7 cellular contexts compared by ENCODE assay signal in genomic region chr11:61816736-61817455, GRCh38. TPM values are rescaled to one million over a fixed set of nuclear protein-coding genes. Genes with fewer than 3 reads are reported as not detected.
DNase-seq lines count a peak whose midpoint lies in the region; ATAC-seq, FAIRE-seq and TF ChIP-seq lines count a peak whose summit lies in the region.

Gene FADS1 (minus strand): TSS chr11:61817003. CDS start chr11:61816929, 74 bp downstream.

- in situ Hi-C loops in mammary epithelial cell (cut with MboI; ENCODE audit: low sequenced_read_pairs in 2 of 2): no loop called here

- intact Hi-C loops in mammary epithelial cell (cut with micrococcal nuclease): loop anchor here (2.0 to 5.0 kb wide), 3 partner anchors 20 to 145 kb away; partner anchors contain the start of gene FADS3

- H3K4me2 ChIP-seq in mammary epithelial cell (ENCODE audit: insufficient read depth, low read depth, low read length): peak within 1 kb of the TSS; percentile 95

- FAIRE-seq in GM18507 (lab: Jason Lieb, UNC): peak; percentile 47

- H3K27ac ChIP-seq in VCaP (peak within 1 kb of the TSS; percentile 94), mammary epithelial cell (ENCODE audit: insufficient read depth, low read depth, low read length) (peak within 1 kb of the TSS; percentile 68), skeletal muscle tissue (ENCODE audit: low read depth, low read length) (peak within 1 kb of the TSS; percentile 91)

- H3K27me3 ChIP-seq in mammary epithelial cell (ENCODE audit: insufficient read depth, low read length) (no peaks in the 10 kb centered on the region), skeletal muscle tissue (ENCODE audit: control insufficient read depth in 3 of 3, insufficient read depth in 3 of 3, low read length in 3 of 3) (peaks cover 0 to 2% (median 0%) of the 10 kb centered on the region in 3 donors)

- TF ChIP-seq CTCF in VCaP (conservative IDR thresholded peaks at IDR 0.05): peak; percentile 76
- TF ChIP-seq CTCF in mammary epithelial cell (conservative IDR thresholded peaks at IDR 0.05 in 1 of 2, IDR thresholded peaks at IDR 0.05 in 1 of 2; ENCODE audit: extremely low read depth in 1 of 2, insufficient read depth in 1 of 2, low read depth in 1 of 2, low read length in 2 of 2): peak; percentile 20 to 60

- peaks cover 11% of the 10 kb centered on the region for H3K79me2 ChIP-seq in mammary epithelial cell (ENCODE audit: insufficient read depth, low read length)

- WGBS in mammary epithelial cell (ENCODE audit: low coverage, missing lambda C conversion rate): 13% methylated on average over 7 of the region's 73 CpGs

- H3K4me1 ChIP-seq in mammary epithelial cell (ENCODE audit: insufficient read depth, low read length) (peaks cover 50% of the 10 kb centered on the region), skeletal muscle tissue (ENCODE audit: control insufficient read depth in 3 of 3, insufficient read depth in 3 of 3, low read length in 3 of 3) (peaks cover 15 to 25% (median 18%) of the 10 kb centered on the region in 3 donors)

- no peaks in the 10 kb centered on the region for H4K20me1 ChIP-seq in mammary epithelial cell (ENCODE audit: insufficient read depth, low read length)

- no TSS peak for BruUV-seq in mammary epithelial cell (replicated peaks; lab: Mats Ljungman, UMichigan)

- H2AFZ ChIP-seq in mammary epithelial cell (ENCODE audit: low read depth, low read length): peak within 1 kb of the TSS; percentile 78

- H3K4me3 ChIP-seq in mammary epithelial cell (replicated peaks in 1 of 3; ENCODE audit: insufficient read depth in 1 of 3, low read depth in 2 of 3, low read length in 3 of 3) (peak within 1 kb of the TSS; percentile 52 to 66 (median 64)), skeletal muscle tissue (ENCODE audit: low read length in 3 of 3) (peak within 1 kb of the TSS; percentile 84 to 96 (median 89))

- dilution Hi-C loops in mammary epithelial cell (cut with HindIII; ENCODE audit: low sequenced_read_pairs): loop anchor here (10.0 kb wide), 1 partner anchor 858 kb away; the partner anchor contains the start of genes LBHD1, UBXN1 and UQCC3

- H3K36me3 ChIP-seq in mammary epithelial cell (ENCODE audit: insufficient read depth, low read length): peaks cover 2% of the 10 kb centered on the region
- peaks cover 4 to 7% (median 5%) of the 10 kb centered on the region in 3 donors for H3K36me3 ChIP-seq in skeletal muscle tissue (ENCODE audit: control insufficient read depth in 3 of 3, insufficient read depth in 3 of 3, low read length in 3 of 3)

- ATAC-seq in HG03045 (IDR thresholded peaks at IDR 0.05; ENCODE audit: unreplicated experiment): peak; percentile 52

- DNase-seq in GM18507 (ENCODE audit: extremely low spot score, insufficient read length, low read depth) (no peak), NCI-H2171 (lab: John Stamatoyannopoulos, UW) (peak; percentile 98), mammary epithelial cell (peak; percentile 73), iPS-NIHi11 (ENCODE audit: low spot score) (peak; percentile 95)

- H3K9me3 ChIP-seq in mammary epithelial cell (replicated peaks; ENCODE audit: insufficient read depth, low read length): no peaks in the 10 kb centered on the region
- no peaks in the 10 kb centered on the region for H3K9me3 ChIP-seq in skeletal muscle tissue (ENCODE audit: control insufficient read depth in 3 of 3, low read length in 3 of 3)

- H3K9ac ChIP-seq in mammary epithelial cell (ENCODE audit: insufficient read depth, low read length): peak within 1 kb of the TSS; percentile 74
- peak within 1 kb of the TSS; percentile 83 to 93 (median 88) for H3K9ac ChIP-seq in skeletal muscle tissue (ENCODE audit: low read depth in 1 of 3, low read length in 3 of 3)

- CTCF ChIA-PET in mammary epithelial cell (lab: Charles Lee; ENCODE audit: low non-redundant PET): no interaction called here

RNA-seq across cellular contexts. Expression of gene FADS1, which starts in this region (rescaled TPM):
- 10 to 100 TPM; 32.9 to 38.8 TPM for total RNA-seq in mammary epithelial cell
- 56.1 TPM for polyA plus RNA-seq in mammary epithelial cell
- 31.0 TPM for polyA minus RNA-seq in mammary epithelial cell
- total RNA-seq in skeletal muscle tissue: 16.2 TPM
